Comparison of ENCODE assay signal across 10 cellular contexts in genomic region chr12:96425321-96425720, GRCh38. TPM values are rescaled to one million over a fixed set of nuclear protein-coding genes. Genes with fewer than 3 reads are reported as not detected.
DNase-seq lines count a peak whose midpoint lies in the region; ATAC-seq and TF ChIP-seq lines count a peak whose summit lies in the region.
"Had no signal": no experiment of that assay in that cellular context is flagged by ENCODE, and none has a peak within 500 bp of the region (broad histone marks: within the 10 kb centered on the region; RNA-seq: fewer than 3 reads in every experiment).

No MANE protein-coding gene starts in this region.

- peaks cover 51% of the 10 kb centered on the region for H3K4me1 Mint-ChIP-seq in activated CD8-positive, alpha-beta memory T cell treated with anti-CD3 and anti-CD28 coated beads, Interleukin-2, amount 10 ng/mL, durations not matched to agents 7 days and 5 days
- peaks cover 37% of the 10 kb centered on the region for H3K4me1 Mint-ChIP-seq in stimulated activated effector memory CD8-positive, alpha-beta T cell treated with anti-CD3 and anti-CD28 coated beads, Interleukin-12 subunit alpha, Interleukin-12 subunit beta, amount 100 ng/mL, for 72 hours

- DNase-seq in activated CD8-positive, alpha-beta memory T cell treated with anti-CD3 and anti-CD28 coated beads, Interleukin-2, amount 10 ng/mL, durations not matched to agents 7 days and 5 days, result peak; percentile 77
- DNase-seq in activated CD8-positive, alpha-beta memory T cell treated with anti-CD3 and anti-CD28 coated beads for 24 hours, result no peak
- DNase-seq in activated naive CD4-positive, alpha-beta T cell treated with anti-CD3 and anti-CD28 coated beads, Interleukin-2, amount 50 U/mL, for 72 hours (ENCODE audit: low spot score in 2 of 2), result peak in 1 of 2 donors; percentile 34
- no peak for DNase-seq in stimulated activated effector memory CD8-positive, alpha-beta T cell treated with anti-CD3 and anti-CD28 coated beads, Interleukin-12 subunit alpha, Interleukin-12 subunit beta, amount 100 ng/mL, for 72 hours (ENCODE audit: low spot score in 2 of 2)
- DNase-seq in suprapubic skin (ENCODE audit: low spot score in 2 of 2) (no peak), HUDEP-2 (lab: John Stamatoyannopoulos, UW; ENCODE audit: unreplicated experiment in 76 of 76) (no peak), DMS 273 treated with DMSO at 0.1 percent for 48 hours (lab: John Stamatoyannopoulos, UW) (no peak)

- H3K4me3 ChIP-seq in suprapubic skin, result no peak overlapping the region

- H3K27ac ChIP-seq in suprapubic skin, result no peak overlapping the region
- H3K27ac ChIP-seq: VCaP had no signal

- H3K9me3 Mint-ChIP-seq in activated CD8-positive, alpha-beta memory T cell treated with anti-CD3 and anti-CD28 coated beads, Interleukin-2, amount 10 ng/mL, durations not matched to agents 7 days and 5 days (ENCODE audit: low read depth), result no peaks in the 10 kb centered on the region
- H3K9me3 Mint-ChIP-seq in activated naive CD4-positive, alpha-beta T cell treated with anti-CD3 and anti-CD28 coated beads, Interleukin-2, amount 50 U/mL, for 72 hours, result no peaks in the 10 kb centered on the region
- no peaks in the 10 kb centered on the region for H3K9me3 Mint-ChIP-seq in stimulated activated effector memory CD8-positive, alpha-beta T cell treated with anti-CD3 and anti-CD28 coated beads, Interleukin-12 subunit alpha, Interleukin-12 subunit beta, amount 100 ng/mL, for 72 hours

- TF ChIP-seq EP300 in suprapubic skin (IDR thresholded peaks at IDR 0.05), result no peak

- ATAC-seq in activated CD8-positive, alpha-beta memory T cell treated with anti-CD3 and anti-CD28 coated beads, Interleukin-2, amount 10 ng/mL, durations not matched to agents 7 days and 5 days, result peak; percentile 73
- peak; percentile 65 for ATAC-seq in HG03460 (IDR thresholded peaks at IDR 0.05; ENCODE audit: unreplicated experiment)
- ATAC-seq in activated naive CD4-positive, alpha-beta T cell treated with anti-CD3 and anti-CD28 coated beads, Interleukin-2, amount 50 U/mL, for 72 hours, result peak; percentile 84 to 89
- ATAC-seq in stimulated activated effector memory CD8-positive, alpha-beta T cell treated with anti-CD3 and anti-CD28 coated beads, Interleukin-12 subunit alpha, Interleukin-12 subunit beta, amount 100 ng/mL, for 72 hours, result peak; percentile 94

- 55% methylated on average over 3 of the region's 3 CpGs for WGBS in suprapubic skin

- peak overlapping the region; percentile 14 for H3K27ac Mint-ChIP-seq in activated CD8-positive, alpha-beta memory T cell treated with anti-CD3 and anti-CD28 coated beads, Interleukin-2, amount 10 ng/mL, durations not matched to agents 7 days and 5 days
- H3K27ac Mint-ChIP-seq in activated naive CD4-positive, alpha-beta T cell treated with anti-CD3 and anti-CD28 coated beads, Interleukin-2, amount 50 U/mL, for 72 hours, result peak overlapping the region; percentile 47 to 88
- H3K27ac Mint-ChIP-seq in stimulated activated effector memory CD8-positive, alpha-beta T cell treated with anti-CD3 and anti-CD28 coated beads, Interleukin-12 subunit alpha, Interleukin-12 subunit beta, amount 100 ng/mL, for 72 hours, result no peak overlapping the region
- H3K27ac Mint-ChIP-seq: B cell had no signal

- H3K27me3 ChIP-seq in suprapubic skin, result no peaks in the 10 kb centered on the region

- H3K4me3 Mint-ChIP-seq in activated CD8-positive, alpha-beta memory T cell treated with anti-CD3 and anti-CD28 coated beads, Interleukin-2, amount 10 ng/mL, durations not matched to agents 7 days and 5 days, result peak overlapping the region; percentile 13
- no peak overlapping the region for H3K4me3 Mint-ChIP-seq in stimulated activated effector memory CD8-positive, alpha-beta T cell treated with anti-CD3 and anti-CD28 coated beads, Interleukin-12 subunit alpha, Interleukin-12 subunit beta, amount 100 ng/mL, for 72 hours
- H3K4me3 Mint-ChIP-seq: B cell had no signal

- no peak for TF ChIP-seq CTCF in suprapubic skin (IDR thresholded peaks at IDR 0.05)

- H3K36me3 ChIP-seq in suprapubic skin, result no peaks in the 10 kb centered on the region

- peaks cover 16% of the 10 kb centered on the region for H3K4me1 ChIP-seq in suprapubic skin

- CTCF ChIA-PET in activated CD8-positive, alpha-beta memory T cell treated with anti-CD3 and anti-CD28 coated beads, Interleukin-2, amount 10 ng/mL, durations not matched to agents 7 days and 5 days (lab: Charles Lee), result interaction anchor here (0.6 to 1.4 kb wide), 3 partner anchors 14 to 258 kb away, joined by 3 to 4 read pairs (median 3); no protein-coding TSS in a partner anchor

- H3K9me3 ChIP-seq in suprapubic skin, result no peaks in the 10 kb centered on the region

- TF ChIP-seq POLR2A in suprapubic skin (IDR thresholded peaks at IDR 0.05), result no peak

- H3K27me3 Mint-ChIP-seq in activated CD8-positive, alpha-beta memory T cell treated with anti-CD3 and anti-CD28 coated beads, Interleukin-2, amount 10 ng/mL, durations not matched to agents 7 days and 5 days, result peaks cover 5% of the 10 kb centered on the region
- H3K27me3 Mint-ChIP-seq: B cell had no signal

- H3K36me3 Mint-ChIP-seq in activated CD8-positive, alpha-beta memory T cell treated with anti-CD3 and anti-CD28 coated beads, Interleukin-2, amount 10 ng/mL, durations not matched to agents 7 days and 5 days, result peaks cover 5% of the 10 kb centered on the region
- H3K36me3 Mint-ChIP-seq in activated naive CD4-positive, alpha-beta T cell treated with anti-CD3 and anti-CD28 coated beads, Interleukin-2, amount 50 U/mL, for 72 hours, result peaks cover 0 to 6% of the 10 kb centered on the region in 2 donors
- H3K36me3 Mint-ChIP-seq in stimulated activated effector memory CD8-positive, alpha-beta T cell treated with anti-CD3 and anti-CD28 coated beads, Interleukin-12 subunit alpha, Interleukin-12 subunit beta, amount 100 ng/mL, for 72 hours, result no peaks in the 10 kb centered on the region

RNA-seq across cellular contexts. Expression of gene CDK17, which starts 25.1 kb away (rescaled TPM):
- 10 to 100 TPM; 32.7 to 46.9 TPM for total RNA-seq in activated CD8-positive, alpha-beta memory T cell treated with anti-CD3 and anti-CD28 coated beads, Interleukin-2, amount 10 ng/mL, durations not matched to agents 7 days and 5 days
- total RNA-seq in activated naive CD4-positive, alpha-beta T cell treated with anti-CD3 and anti-CD28 coated beads, Interleukin-2, amount 50 U/mL, for 72 hours, result 10 to 100 TPM; 43.5 to 51.0 TPM
- 10 to 100 TPM; 38.7 to 93.3 (median 43.4) TPM for total RNA-seq in suprapubic skin
